Comparison of ENCODE assay signal across 17 cellular contexts in genomic region chr7:140156460-140157080, GRCh38. TPM values are rescaled to one million over a fixed set of nuclear protein-coding genes. Genes with fewer than 3 reads are reported as not detected.
DNase-seq lines count a peak whose midpoint lies in the region; ATAC-seq, FAIRE-seq and TF ChIP-seq lines count a peak whose summit lies in the region.
"Had no signal": no experiment of that assay in that cellular context is flagged by ENCODE, and none has a peak within 500 bp of the region (broad histone marks: within the 10 kb centered on the region; RNA-seq: fewer than 3 reads in every experiment).

No MANE protein-coding gene starts in this region.

- intact Hi-C loops in HepG2 (cut with micrococcal nuclease; ENCODE audit: unreplicated experiment) = no loop called here

- WGBS in HepG2 (ENCODE audit: low lambda C conversion rate) = 93% methylated on average over 2 of the region's 2 CpGs

- no peak for TF ChIP-seq EP300 in HepG2 (IDR thresholded peaks at IDR 0.05; ENCODE audit: low read depth in 2 of 2, low read length in 2 of 2)
- TF ChIP-seq EP300 in HepG2 (CRISPR knock-in tag; IDR thresholded peaks at IDR 0.05; ENCODE audit: borderline replicate concordance) = no peak

- no peak overlapping the region for H2AFZ ChIP-seq in HepG2 (ENCODE audit: low read length)

- peak overlapping the region in 1 of 4 donors; percentile 16 for H3K4me3 Mint-ChIP-seq in CD4-positive, CD25-positive, alpha-beta regulatory T cell
- no peak overlapping the region for H3K4me3 Mint-ChIP-seq in activated T-helper 17 cell treated with anti-CD3 and anti-CD28 coated beads, Interleukin-2, amount 50 U/mL, for 72 hours
- H3K4me3 Mint-ChIP-seq: nephron had no signal

- no peaks in the 10 kb centered on the region for H3K9me3 ChIP-seq in CD4-positive, CD25-positive, alpha-beta regulatory T cell (ENCODE audit: control insufficient read depth in 2 of 2, low read length in 2 of 2)
- no peaks in the 10 kb centered on the region for H3K9me3 ChIP-seq in HepG2 (ENCODE audit: low read length)
- H3K9me3 ChIP-seq: MG63, thyroid gland had no signal

- H4K20me1 ChIP-seq in HepG2 (ENCODE audit: insufficient read depth, low read length) = peaks cover 97% of the 10 kb centered on the region

- H3K36me3 ChIP-seq in CD4-positive, CD25-positive, alpha-beta regulatory T cell (ENCODE audit: control insufficient read depth, insufficient read depth, low read length) = peaks cover 11% of the 10 kb centered on the region
- peaks cover 10 to 45% of the 10 kb centered on the region in 2 experiments; a peak in 4 of 5 replicates for H3K36me3 ChIP-seq in HepG2 (replicated peaks in 1 of 2; ENCODE audit: control insufficient read depth in 1 of 2, insufficient read depth in 2 of 2, low read length in 2 of 2)
- H3K36me3 ChIP-seq: MG63, thyroid gland had no signal

- POLR2A ChIA-PET in HepG2 (lab: Yijun Ruan, JAX) = no interaction called here

- no peaks in the 10 kb centered on the region for H3K27me3 Mint-ChIP-seq in CD4-positive, CD25-positive, alpha-beta regulatory T cell
- H3K27me3 Mint-ChIP-seq in activated T-helper 17 cell treated with anti-CD3 and anti-CD28 coated beads, Interleukin-2, amount 50 U/mL, for 72 hours = no peaks in the 10 kb centered on the region

- TF ChIP-seq POLR2A in NB4 (IDR thresholded peaks at IDR 0.05; ENCODE audit: extremely low read depth, insufficient read length) = no peak
- no peak for TF ChIP-seq POLR2A in HepG2 (IDR thresholded peaks at IDR 0.05; ENCODE audit: insufficient read depth in 1 of 2, low read depth in 2 of 2, low read length in 2 of 2)

- H3K4me1 ChIP-seq in CD4-positive, CD25-positive, alpha-beta regulatory T cell (ENCODE audit: control insufficient read depth, insufficient read depth, low read length, poor library complexity, severe bottlenecking) = peaks cover 20% of the 10 kb centered on the region
- peaks cover 62% of the 10 kb centered on the region for H3K4me1 ChIP-seq in HepG2 (ENCODE audit: insufficient read depth, low read length)

- peaks cover 43 to 80% (median 50%) of the 10 kb centered on the region in 4 donors for H3K4me1 Mint-ChIP-seq in CD4-positive, CD25-positive, alpha-beta regulatory T cell
- H3K4me1 Mint-ChIP-seq in activated T-helper 17 cell treated with anti-CD3 and anti-CD28 coated beads, Interleukin-2, amount 50 U/mL, for 72 hours = peaks cover 35% of the 10 kb centered on the region

- ATAC-seq in CD4-positive, CD25-positive, alpha-beta regulatory T cell (ENCODE audit: low read depth in 2 of 2) = peak in 1 of 2 donors; percentile 28
- ATAC-seq in activated T-helper 17 cell treated with anti-CD3 and anti-CD28 coated beads, Interleukin-2, amount 50 U/mL, for 72 hours (replicated peaks) = peak; percentile 22
- ATAC-seq in HepG2 = no peak; the same call in 2 of the 3 replicates
- no peak for ATAC-seq in HG03095 (IDR thresholded peaks at IDR 0.05; ENCODE audit: unreplicated experiment)
- ATAC-seq in HG03442 (IDR thresholded peaks at IDR 0.05; ENCODE audit: unreplicated experiment) = no peak

- no peak for TF ChIP-seq RAD21 in HepG2 (CRISPR knock-in tag; IDR thresholded peaks at IDR 0.05)

- FAIRE-seq in HepG2 (lab: Jason Lieb, UNC) = no peak

- peaks cover 22% of the 10 kb centered on the region for H3K36me3 Mint-ChIP-seq in CD4-positive, CD25-positive, alpha-beta regulatory T cell
- H3K36me3 Mint-ChIP-seq in activated T-helper 17 cell treated with anti-CD3 and anti-CD28 coated beads, Interleukin-2, amount 50 U/mL, for 72 hours (ENCODE audit: low read depth) = peaks cover 67% of the 10 kb centered on the region

- no peak overlapping the region for H3K27ac ChIP-seq in CD4-positive, CD25-positive, alpha-beta regulatory T cell (ENCODE audit: insufficient read depth, low read length, poor library complexity, severe bottlenecking)
- H3K27ac ChIP-seq in HepG2 (ENCODE audit: extremely low read length, insufficient read depth, low read length) = no peak overlapping the region
- H3K27ac ChIP-seq: thyroid gland had no signal

- in situ Hi-C loops in HepG2 (cut with HindIII; ENCODE audit: extremely low pct_ligation_motif_present, low pct_unique_long_range_greater_than_20kb) = no loop called here

- no peak overlapping the region for H3K27ac Mint-ChIP-seq in CD4-positive, CD25-positive, alpha-beta regulatory T cell
- H3K27ac Mint-ChIP-seq in activated T-helper 17 cell treated with anti-CD3 and anti-CD28 coated beads, Interleukin-2, amount 50 U/mL, for 72 hours = no peak overlapping the region
- H3K27ac Mint-ChIP-seq: activated T-helper 2 cell treated with anti-CD3 and anti-CD28 coated beads, Interferon-gamma antibody, Interleukin-2, Interleukin-4, amounts not matched to agents 10 μg/mL and 5 μg/mL and 100 μg/mL, durations not matched to agents 14 hours and 24 hours and 36 hours; nephron had no signal

- H3K9ac ChIP-seq in HepG2 (ENCODE audit: insufficient read depth, low read depth, low read length) = no peak overlapping the region

- peaks cover 94% of the 10 kb centered on the region for H3K79me2 ChIP-seq in HepG2 (ENCODE audit: insufficient read depth, low read length)

- peak overlapping the region; percentile 22 for H3K4me3 ChIP-seq in CD4-positive, CD25-positive, alpha-beta regulatory T cell (ENCODE audit: low read depth, low read length)
- H3K4me3 ChIP-seq in NB4 (ENCODE audit: low read depth, low read length) = no peak overlapping the region
- H3K4me3 ChIP-seq in HepG2 (replicated peaks in 1 of 3; ENCODE audit: insufficient read depth in 1 of 3, low read depth in 2 of 3, low read length in 3 of 3) = no peak overlapping the region
- H3K4me3 ChIP-seq: MG63, thyroid gland had no signal

- H3K4me2 ChIP-seq in HepG2 (ENCODE audit: low read depth, low read length) = no peak overlapping the region

- no TSS peak for BruUV-seq in HepG2 (replicated peaks; lab: Mats Ljungman, UMichigan)

- DNase-seq in CD4-positive, CD25-positive, alpha-beta regulatory T cell = peak in 1 of 3 donors; percentile 65
- DNase-seq in NB4 (ENCODE audit: low read depth) (peak; percentile 42), HepG2 (ENCODE audit: low spot score) (no peak), ureter (ENCODE audit: low spot score) (no peak)
- DNase-seq: activated CD4-positive, CD25-positive, alpha-beta regulatory T cell treated with anti-CD3 and anti-CD28 coated beads, Interleukin-2, amount 50 U/mL, for 72 hours; foreskin melanocyte; MG63; NCI-H1417 treated with DMSO at 0.1 percent for 48 hours; NCI-H82; stimulated activated CD4-positive, alpha-beta T cell treated with anti-CD3 and anti-CD28 coated beads, Interleukin-2, amount 100 ng/mL, for 48 hours; T1000; thyroid gland had no signal

- TF ChIP-seq CTCF in NB4 (IDR thresholded peaks at IDR 0.05; ENCODE audit: low read depth, low read length) (no peak), HepG2 (CRISPR knock-in tag; IDR thresholded peaks at IDR 0.05) (no peak)

- H3K27me3 ChIP-seq in CD4-positive, CD25-positive, alpha-beta regulatory T cell (ENCODE audit: control insufficient read depth, insufficient read depth, low read length) = no peaks in the 10 kb centered on the region
- no peaks in the 10 kb centered on the region for H3K27me3 ChIP-seq in HepG2 (ENCODE audit: control insufficient read depth in 1 of 2, insufficient read depth in 2 of 2, low read length in 2 of 2)
- H3K27me3 ChIP-seq: MG63, thyroid gland had no signal

- CTCF ChIA-PET in HepG2 (lab: Yijun Ruan, JAX; ENCODE audit: low intra/inter-chr PET ratio, low total read pairs) = no interaction called here

- no peaks in the 10 kb centered on the region for H3K9me3 Mint-ChIP-seq in CD4-positive, CD25-positive, alpha-beta regulatory T cell
- H3K9me3 Mint-ChIP-seq in activated T-helper 17 cell treated with anti-CD3 and anti-CD28 coated beads, Interleukin-2, amount 50 U/mL, for 72 hours = no peaks in the 10 kb centered on the region
- H3K9me3 Mint-ChIP-seq: activated T-helper 2 cell treated with anti-CD3 and anti-CD28 coated beads, Interferon-gamma antibody, Interleukin-2, Interleukin-4, amounts not matched to agents 10 μg/mL and 5 μg/mL and 100 μg/mL, durations not matched to agents 14 hours and 24 hours and 36 hours; nephron had no signal

TF ChIP-seq in HepG2, 621 proteins besides CTCF, POLR2A, EP300 and RAD21 (continues in another document):
- TF ChIP-seq ZFP90 (CRISPR knock-in tag; IDR thresholded peaks at IDR 0.05; ENCODE audit: borderline replicate concordance) = no peak

RNA-seq across cellular contexts. Expression of gene KDM7A, which starts 20.2 kb away (rescaled TPM):
- total RNA-seq in CD4-positive, CD25-positive, alpha-beta regulatory T cell = 52.0 TPM
- polyA plus RNA-seq in CD4-positive, CD25-positive, alpha-beta regulatory T cell = 1 to 10 TPM; 3.2 to 4.9 (median 4.0) TPM
- 10 to 100 TPM; 31.1 to 48.7 TPM for total RNA-seq in activated T-helper 17 cell treated with anti-CD3 and anti-CD28 coated beads, Interleukin-2, amount 50 U/mL, for 72 hours
- total RNA-seq in HepG2 (2016; rRNA removed; fragmentation: Illumina TruSeq; extraction: Trizol) (10.8 and 15.0 TPM in 2 replicates), ureter (17.7 TPM)
- total RNA-seq in HepG2 (2016; cell fraction: cytosol; rRNA removed; fragmentation: Illumina TruSeq; extraction: Trizol; ENCODE audit: low read depth) = 1.8 and 2.0 TPM in 2 replicates
- total RNA-seq in HepG2 (2016; cell fraction: insoluble cytoplasmic fraction; rRNA removed; fragmentation: Illumina TruSeq; extraction: Trizol) = 10.8 and 15.2 TPM in 2 replicates
- total RNA-seq in HepG2 (2016; cell fraction: membrane; rRNA removed; fragmentation: Illumina TruSeq; extraction: Trizol) = 3.6 and 4.1 TPM in 2 replicates
- total RNA-seq in HepG2 (2016; cell fraction: nucleus; rRNA removed; fragmentation: Illumina TruSeq; extraction: Trizol) = 20.9 and 24.0 TPM in 2 replicates
- 15.7 and 16.8 TPM in 2 replicates for polyA plus RNA-seq in HepG2 (2011; rRNA removed)
- 8.4 and 9.9 TPM in 2 replicates for polyA plus RNA-seq in HepG2 (2011; cell fraction: cytosol; rRNA removed)
- polyA plus RNA-seq in HepG2 (2011; cell fraction: nucleus; rRNA removed) = 61.8 and 62.8 TPM in 2 replicates
- polyA plus RNA-seq in HepG2 (2012) = 16.1 and 18.5 TPM in 2 replicates
- polyA plus RNA-seq in HepG2 (2016; cell fraction: cytosol; fragmentation: Illumina TruSeq; extraction: Trizol; ENCODE audit: low read depth) = 0.14 and 0.46 TPM in 2 replicates
- polyA plus RNA-seq in HepG2 (2016; cell fraction: insoluble cytoplasmic fraction; fragmentation: Illumina TruSeq; extraction: Trizol; ENCODE audit: low read depth) = 7.0 and 7.1 TPM in 2 replicates
- polyA plus RNA-seq in HepG2 (2016; cell fraction: membrane; fragmentation: Illumina TruSeq; extraction: Trizol; ENCODE audit: low read depth) = 1.5 and 1.6 TPM in 2 replicates
- polyA plus RNA-seq in HepG2 (2016; cell fraction: nucleus; fragmentation: Illumina TruSeq; extraction: Trizol; ENCODE audit: insufficient read depth, low read depth) = 19.4 and 21.7 TPM in 2 replicates
- 4.4 and 44.0 TPM in 2 replicates for polyA minus RNA-seq in HepG2 (2011; rRNA and poly(A)+ RNA removed; ENCODE audit: low replicate concordance)
- 30.4 and 36.9 TPM in 2 replicates for polyA minus RNA-seq in HepG2 (2011; cell fraction: cytosol; rRNA and poly(A)+ RNA removed)
- polyA minus RNA-seq in HepG2 (2011; cell fraction: nucleus; rRNA and poly(A)+ RNA removed) = 140 TPM in 2 replicates
